ENCODE assay signal across 11 cellular contexts in the genomic region with DNA sequence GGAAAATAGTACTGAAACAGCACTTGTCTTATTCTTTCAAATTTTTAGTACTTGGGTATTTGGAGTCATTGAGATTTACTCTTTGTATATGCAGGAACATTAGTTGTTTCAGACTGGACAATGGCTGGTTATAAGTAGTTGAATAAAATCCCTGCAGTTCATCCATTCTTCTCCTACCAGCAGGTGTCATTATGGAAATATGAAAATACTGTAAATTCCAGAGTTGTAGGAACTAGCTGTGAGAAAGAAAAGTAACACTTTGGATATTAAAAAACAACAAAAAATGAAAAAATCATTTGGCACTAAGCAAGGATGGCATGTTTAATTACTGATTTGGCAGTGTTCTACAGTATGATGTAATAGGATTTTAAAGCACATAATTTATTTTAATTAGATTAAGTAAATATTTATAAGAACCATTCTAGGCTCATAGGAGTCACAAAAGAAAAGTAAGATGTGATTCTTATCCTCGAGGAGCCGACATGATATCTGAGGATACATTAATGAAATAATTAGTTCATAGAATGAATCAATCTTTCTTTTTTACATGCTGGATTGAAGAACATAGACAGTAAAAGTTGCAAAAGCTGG.
DNase-seq lines count a peak whose midpoint lies in the region; ATAC-seq and TF ChIP-seq lines count a peak whose summit lies in the region.
"Had no signal": no experiment of that assay in that cellular context is flagged by ENCODE, and none has a peak within 500 bp of the region (broad histone marks: within the 10 kb centered on the region; RNA-seq: fewer than 3 reads in every experiment).

No MANE protein-coding gene starts in this region.

- peaks cover 3% of the 10 kb centered on the region for H3K9me3 Mint-ChIP-seq in nephron
- peaks cover 8 to 9% of the 10 kb centered on the region in 2 donors for H3K9me3 Mint-ChIP-seq in stimulated activated naive CD8-positive, alpha-beta T cell treated with anti-CD3 and anti-CD28 coated beads, Interleukin-15, amount 100 ng/mL, for 72 hours
- H3K9me3 Mint-ChIP-seq: central memory CD8-positive, alpha-beta T cell; neural progenitor cell had no signal

- H3K4me1 Mint-ChIP-seq in nephron = peaks cover 5% of the 10 kb centered on the region
- peaks cover 7% of the 10 kb centered on the region for H3K4me1 Mint-ChIP-seq in stimulated activated naive CD8-positive, alpha-beta T cell treated with anti-CD3 and anti-CD28 coated beads, Interleukin-15, amount 100 ng/mL, for 72 hours
- H3K4me1 Mint-ChIP-seq: central memory CD8-positive, alpha-beta T cell had no signal

- H3K4me1 ChIP-seq in BE2C = no peaks in the 10 kb centered on the region; the same call in 1 of the 2 replicates
- H3K4me1 ChIP-seq: neural progenitor cell had no signal

- no peaks in the 10 kb centered on the region for H3K36me3 ChIP-seq in BE2C
- H3K36me3 ChIP-seq: neural progenitor cell had no signal

- no peaks in the 10 kb centered on the region for H3K27me3 ChIP-seq in BE2C
- H3K27me3 ChIP-seq: neural progenitor cell had no signal

- H3K4me3 ChIP-seq in BE2C (ENCODE audit: low read depth, low read length) (no peak overlapping the region), NB4 (ENCODE audit: low read depth, low read length) (no peak overlapping the region)
- H3K4me3 ChIP-seq: neural progenitor cell had no signal

- no peak for DNase-seq in BE2C
- peak; percentile 15 for DNase-seq in NB4 (ENCODE audit: low read depth)
- DNase-seq in cerebellar cortex (ENCODE audit: low spot score) = peak; percentile 25
- DNase-seq in hippocampal formation (lab: John Stamatoyannopoulos, UW) = no peak
- no peak for DNase-seq in stimulated activated naive CD8-positive, alpha-beta T cell treated with anti-CD3 and anti-CD28 coated beads, Interleukin-15, amount 100 ng/mL, for 72 hours
- DNase-seq: stimulated activated CD4-positive, alpha-beta T cell treated with anti-CD3 and anti-CD28 coated beads, Interleukin-2, amount 100 ng/mL, for 48 hours had no signal

- H3K36me3 Mint-ChIP-seq in nephron (ENCODE audit: low read depth) = no peaks in the 10 kb centered on the region
- H3K36me3 Mint-ChIP-seq: neural progenitor cell had no signal

- TF ChIP-seq POLR2A in NB4 (IDR thresholded peaks at IDR 0.05; ENCODE audit: extremely low read depth, insufficient read length) = no peak

- H3K27me3 Mint-ChIP-seq in nephron (ENCODE audit: low read depth) = no peaks in the 10 kb centered on the region
- H3K27me3 Mint-ChIP-seq in stimulated activated naive CD8-positive, alpha-beta T cell treated with anti-CD3 and anti-CD28 coated beads, Interleukin-15, amount 100 ng/mL, for 72 hours = no peaks in the 10 kb centered on the region
- H3K27me3 Mint-ChIP-seq: central memory CD8-positive, alpha-beta T cell had no signal

- ATAC-seq in GM18909 (IDR thresholded peaks at IDR 0.05; ENCODE audit: poor library complexity, unreplicated experiment) (no peak), GM18861 (IDR thresholded peaks at IDR 0.05; ENCODE audit: unreplicated experiment) (no peak)
- no peak for ATAC-seq in stimulated activated naive CD8-positive, alpha-beta T cell treated with anti-CD3 and anti-CD28 coated beads, Interleukin-15, amount 100 ng/mL, for 72 hours

- H3K4me3 Mint-ChIP-seq in nephron = no peak overlapping the region
- H3K4me3 Mint-ChIP-seq in stimulated activated naive CD8-positive, alpha-beta T cell treated with anti-CD3 and anti-CD28 coated beads, Interleukin-15, amount 100 ng/mL, for 72 hours = no peak overlapping the region
- H3K4me3 Mint-ChIP-seq: central memory CD8-positive, alpha-beta T cell; neural progenitor cell had no signal

- peak overlapping the region in 2 of 3 experiments; percentile 73 to 77 for H3K27ac Mint-ChIP-seq in nephron
- H3K27ac Mint-ChIP-seq in stimulated activated naive CD8-positive, alpha-beta T cell treated with anti-CD3 and anti-CD28 coated beads, Interleukin-15, amount 100 ng/mL, for 72 hours = no peak overlapping the region
- H3K27ac Mint-ChIP-seq: neural progenitor cell had no signal

- H3K9me3 ChIP-seq in BE2C = no peaks in the 10 kb centered on the region

- TF ChIP-seq CTCF in BE2C (IDR thresholded peaks at IDR 0.05; ENCODE audit: low read depth, low read length) (peak; percentile 32; the same call in 1 of the 2 replicates), NB4 (IDR thresholded peaks at IDR 0.05; ENCODE audit: low read depth, low read length) (no peak), nephron (IDR thresholded peaks at IDR 0.05; ENCODE audit: unreplicated experiment in 3 of 3) (peak; percentile 20 to 43 (median 27))

Comparison
In these comparisons a context has a peak if more than half of its experiments do, and no peak if none do; other contexts are left out.
1. DNase-seq: peak in NB4 (single experiment) and cerebellar cortex (single experiment); none in BE2C (single experiment), hippocampal formation (0 of 2) and stimulated activated naive CD8-positive, alpha-beta T cell treated with anti-CD3 and anti-CD28 coated beads, Interleukin-15, amount 100 ng/mL, for 72 hours (0 of 2).
2. H3K27ac Mint-ChIP-seq: peak in nephron (2 of 3); none in stimulated activated naive CD8-positive, alpha-beta T cell treated with anti-CD3 and anti-CD28 coated beads, Interleukin-15, amount 100 ng/mL, for 72 hours (0 of 2).